ENCODE assay signal across 10 cellular contexts in genomic region chr12:112122823-112123690, GRCh38. TPM values are rescaled to one million over a fixed set of nuclear protein-coding genes. Genes with fewer than 3 reads are reported as not detected.
DNase-seq lines count a peak whose midpoint lies in the region; ATAC-seq and TF ChIP-seq lines count a peak whose summit lies in the region.
"Had no signal": no experiment of that assay in that cellular context is flagged by ENCODE, and none has a peak within 500 bp of the region (broad histone marks: within the 10 kb centered on the region; RNA-seq: fewer than 3 reads in every experiment).

No MANE protein-coding gene starts in this region.

- H3K27me3 ChIP-seq in heart left ventricle (no peaks in the 10 kb centered on the region), lower lobe of right lung (ENCODE audit: low read depth) (no peaks in the 10 kb centered on the region)
- H3K27me3 ChIP-seq: BLaER1 treated with 17β-estradiol and CSF1 and Interleukin-3, amounts not matched to agents 10 nM and 100 nM had no signal

- intact Hi-C loops in heart left ventricle (cut with DNase I): loop anchor here in 1 of 10 donors (10.0 kb wide), 1 partner anchor 108 kb away; the partner anchor contains the start of genes ERP29 and TMEM116
- intact Hi-C loops in left ventricle myocardium superior (cut with micrococcal nuclease): no loop called here
- intact Hi-C loops in lower lobe of right lung (cut with DNase I): no loop called here

- no peak for ATAC-seq in heart left ventricle
- no peak for ATAC-seq in left ventricle myocardium superior
- no peak for ATAC-seq in lower lobe of right lung
- ATAC-seq in HG03521 (IDR thresholded peaks at IDR 0.05; ENCODE audit: unreplicated experiment): no peak
- ATAC-seq in HG02623 (IDR thresholded peaks at IDR 0.05; ENCODE audit: unreplicated experiment): no peak

- TF ChIP-seq POLR2A in heart left ventricle (IDR thresholded peaks at IDR 0.05): no peak

- DNase-seq in heart left ventricle (no peak), left ventricle myocardium superior (no peak), brain pericyte (ENCODE audit: low read depth, low spot score) (peak; percentile 51), lower lobe of right lung (no peak), A172 (ENCODE audit: low spot score) (no peak), NCI-H2227 treated with DMSO at 0.1 percent for 48 hours (lab: John Stamatoyannopoulos, UW) (no peak)
- DNase-seq: KBM-7 had no signal

- TF ChIP-seq CTCF in heart left ventricle (IDR thresholded peaks at IDR 0.05): no peak
- TF ChIP-seq CTCF in lower lobe of right lung (IDR thresholded peaks at IDR 0.05): no peak

- H3K36me3 ChIP-seq in heart left ventricle: no peaks in the 10 kb centered on the region
- no peaks in the 10 kb centered on the region for H3K36me3 ChIP-seq in lower lobe of right lung
- H3K36me3 ChIP-seq: BLaER1 treated with 17β-estradiol and CSF1 and Interleukin-3, amounts not matched to agents 10 nM and 100 nM had no signal

- H3K4me1 ChIP-seq in heart left ventricle (peaks cover 3 to 52% (median 38%) of the 10 kb centered on the region in 12 donors), lower lobe of right lung (peaks cover 35% of the 10 kb centered on the region)

- H3K4me3 ChIP-seq in heart left ventricle (no peak overlapping the region), lower lobe of right lung (no peak overlapping the region)
- H3K4me3 ChIP-seq: BLaER1 treated with 17β-estradiol and CSF1 and Interleukin-3, amounts not matched to agents 10 nM and 100 nM had no signal

- H3K9me3 ChIP-seq in heart left ventricle: no peaks in the 10 kb centered on the region
- H3K9me3 ChIP-seq in lower lobe of right lung: no peaks in the 10 kb centered on the region
- H3K9me3 ChIP-seq: BLaER1 treated with 17β-estradiol and CSF1 and Interleukin-3, amounts not matched to agents 10 nM and 100 nM had no signal

- H3K27ac ChIP-seq in heart left ventricle: peak overlapping the region; percentile 62 to 93 (median 85)
- peak overlapping the region; percentile 56 for H3K27ac ChIP-seq in lower lobe of right lung
- H3K27ac ChIP-seq: BLaER1 treated with 17β-estradiol and CSF1 and Interleukin-3, amounts not matched to agents 10 nM and 100 nM had no signal

- 56 to 65% (median 59%) methylated on average over 12 of the region's 12 CpGs for WGBS in heart left ventricle, 4 donors

RNA-seq across cellular contexts. Expression of gene TRAFD1, which starts 2.3 kb away (rescaled TPM):
- total RNA-seq in heart left ventricle (10 to 100 TPM; 17.0 to 84.7 (median 26.4) TPM), left ventricle myocardium superior (18.7 TPM), lower lobe of right lung (42.5 TPM)
- polyA plus RNA-seq in heart left ventricle: 10 to 100 TPM in 1 of 2 donors, 1 to 10 TPM in 1; 6.7 to 22.3 TPM
- total RNA-seq in A172 (2014; rRNA removed; shearing (Covaris generic)): 30.9 and 31.9 TPM in 2 replicates

RNA-seq across cellular contexts. Expression of gene NAA25, which starts 14.5 kb away (rescaled TPM):
- 10 to 100 TPM in 8 of 9 donors, 1 to 10 TPM in 1; 9.1 to 25.9 (median 18.5) TPM for total RNA-seq in heart left ventricle
- polyA plus RNA-seq in heart left ventricle: 1 to 10 TPM; 5.0 to 7.7 TPM
- total RNA-seq in left ventricle myocardium superior: 17.8 TPM
- total RNA-seq in lower lobe of right lung: 24.7 TPM
- total RNA-seq in A172 (2014; rRNA removed; shearing (Covaris generic)): 22.5 and 25.0 TPM in 2 replicates
